22 cellular contexts compared by ENCODE assay signal in genomic region chr11:45017329-45017728, GRCh38.
A peak's percentile ranks its signal among the peaks of the same experiment; 100 is the strongest.
DNase-seq lines count a peak whose midpoint lies in the region; ATAC-seq and TF ChIP-seq lines count a peak whose summit lies in the region.
"Had no signal": no experiment of that assay in that cellular context is flagged by ENCODE, and none has a peak within 500 bp of the region (broad histone marks: within the 10 kb centered on the region; RNA-seq: fewer than 3 reads in every experiment).

No MANE protein-coding gene starts in this region.

- no peak overlapping the region for H4K8ac ChIP-seq in H9 (replicated peaks; ENCODE audit: insufficient read length, low read depth, low read length)

- POLR2A ChIA-PET in A673 (lab: Charles Lee; ENCODE audit: low non-redundant PET) = no interaction called here

- peaks cover 25% of the 10 kb centered on the region in 2 experiments for H3K9me3 Mint-ChIP-seq in H9

- no peak overlapping the region for H4K91ac ChIP-seq in H9 (ENCODE audit: insufficient read length, low read depth, low read length)

- H3K4me1 ChIP-seq in A673 (ENCODE audit: insufficient read depth, low read length, poor library complexity, severe bottlenecking) (no peaks in the 10 kb centered on the region), H9 (ENCODE audit: insufficient read depth, low read length) (peaks cover under 1% of the 10 kb centered on the region; the same call in 1 of the 2 replicates)

- H2AK5ac ChIP-seq in H9 (ENCODE audit: insufficient read length, low read length) = no peak overlapping the region

- no peak overlapping the region for H3K4me2 ChIP-seq in H9 (ENCODE audit: insufficient read depth, insufficient read length, low read length)
- H3K4me2 ChIP-seq: SK-N-SH had no signal

- no TSS peak for BruUV-seq in A673 (replicated peaks; lab: Mats Ljungman, UMichigan)

- H3K79me1 ChIP-seq in H9 (ENCODE audit: insufficient read depth, low read depth, low read length, poor library complexity, severe bottlenecking) = no peaks in the 10 kb centered on the region

- H3K9ac ChIP-seq in H9 (ENCODE audit: extremely low read depth, insufficient read length, low read length) = no peak overlapping the region
- H3K9ac ChIP-seq: SK-N-SH had no signal

- H3T11ph ChIP-seq in H9 (ENCODE audit: low read length) = no peak overlapping the region

- peaks cover 22 to 27% of the 10 kb centered on the region in 2 experiments for H3K4me1 Mint-ChIP-seq in H9

- H2BK20ac ChIP-seq in H9 (ENCODE audit: low read depth, low read length, poor library complexity, severe bottlenecking) = no peak overlapping the region

- no peak overlapping the region for H2BK12ac ChIP-seq in H9 (ENCODE audit: insufficient read length, low read depth, low read length)

- H3K23me2 ChIP-seq in H9 (ENCODE audit: insufficient read length, low read depth, low read length, poor library complexity, severe bottlenecking) = no peaks in the 10 kb centered on the region

- intact Hi-C loops in A673 (cut with micrococcal nuclease; ENCODE audit: unreplicated experiment) = no loop called here

- no peak overlapping the region for H3K27ac ChIP-seq in A673 (ENCODE audit: low read depth, low read length, poor library complexity, severe bottlenecking)
- no peak overlapping the region for H3K27ac ChIP-seq in H9 (ENCODE audit: insufficient read length, low read depth, low read length)
- H3K27ac ChIP-seq in WERI-Rb-1 = no peak overlapping the region
- H3K27ac ChIP-seq: heart left ventricle, upper lobe of left lung had no signal

- no peaks in the 10 kb centered on the region for H4K20me1 ChIP-seq in H9 (ENCODE audit: control insufficient read depth, insufficient read depth, insufficient read length)

- no peak overlapping the region for H3K56ac ChIP-seq in H9 (ENCODE audit: insufficient read length, low read depth, low read length)

- H3K9me3 ChIP-seq in A673 (ENCODE audit: low read depth, low read length, poor library complexity, severe bottlenecking) = peaks cover 4% of the 10 kb centered on the region
- H3K9me3 ChIP-seq in H9 (ENCODE audit: control insufficient read depth, low read depth, low read length) = no peaks in the 10 kb centered on the region
- peaks cover 7% of the 10 kb centered on the region for H3K9me3 ChIP-seq in WERI-Rb-1 (ENCODE audit: severe bottlenecking)
- H3K9me3 ChIP-seq: SK-N-SH had no signal

- H3K36me3 ChIP-seq in A673 (ENCODE audit: insufficient read depth, low read length, poor library complexity, severe bottlenecking) (no peaks in the 10 kb centered on the region), WERI-Rb-1 (no peaks in the 10 kb centered on the region)
- H3K36me3 ChIP-seq: heart left ventricle, upper lobe of left lung had no signal

- CTCF ChIA-PET in A673 (lab: Charles Lee) = no interaction called here

- no peak overlapping the region for H2BK120ac ChIP-seq in H9 (ENCODE audit: low read depth, low read length, poor library complexity, severe bottlenecking)

- H3K4ac ChIP-seq in H9 (ENCODE audit: low read depth, low read length) = no peak overlapping the region

- H3K14ac ChIP-seq in H9 (ENCODE audit: insufficient read depth, low read length) = no peak overlapping the region

- H3K23ac ChIP-seq in H9 (ENCODE audit: insufficient read length, low read depth, low read length) = no peak overlapping the region

- H3K18ac ChIP-seq in H9 (ENCODE audit: insufficient read length, low read depth, low read length) = no peak overlapping the region

- no peak overlapping the region for H4K5ac ChIP-seq in H9 (ENCODE audit: insufficient read length, low read depth, low read length)

- no peak overlapping the region for H2BK15ac ChIP-seq in H9 (ENCODE audit: low read depth, low read length)

- H3K4me3 Mint-ChIP-seq in H9 = no peak overlapping the region
- H3K4me3 Mint-ChIP-seq: activated naive CD4-positive, alpha-beta T cell treated with anti-CD3 and anti-CD28 coated beads, Interleukin-2, amount 10 ng/mL, durations not matched to agents 7 days and 5 days; CD8-positive, alpha-beta memory T cell; stimulated activated naive CD8-positive, alpha-beta T cell treated with anti-CD3 and anti-CD28 coated beads, Interleukin-15, Interleukin-2, amounts not matched to agents 100 ng/mL and 50 ng/mL, for 24 hours had no signal

- no CpG with 5 or more reads among the region's 6 CpGs for whole genome bisulfite sequencing in H9 (ENCODE audit: extremely low coverage, insufficient read length, low lambda C conversion rate)

- H2BK5ac ChIP-seq in H9 (ENCODE audit: insufficient read length, low read length) = no peak overlapping the region

- ATAC-seq in activated CD4-positive, CD25-positive, alpha-beta regulatory T cell treated with anti-CD3 and anti-CD28 coated beads, Interleukin-2, amount 50 U/mL, for 24 hours = no peak
- ATAC-seq: heart left ventricle, Panc1 had no signal

- no peaks in the 10 kb centered on the region for H3K79me2 ChIP-seq in H9 (ENCODE audit: insufficient read depth, low read length)

- H3K27me3 Mint-ChIP-seq in H9 (ENCODE audit: low read depth) = peaks cover 23% of the 10 kb centered on the region

- H3K4me3 ChIP-seq in A673 (ENCODE audit: low read depth, low read length, poor library complexity, severe bottlenecking) (no peak overlapping the region), WERI-Rb-1 (ENCODE audit: low read depth, low read length) (no peak overlapping the region)
- H3K4me3 ChIP-seq: heart left ventricle, upper lobe of left lung had no signal

- H3K27ac Mint-ChIP-seq in H9 = no peak overlapping the region
- H3K27ac Mint-ChIP-seq: activated naive CD4-positive, alpha-beta T cell treated with anti-CD3 and anti-CD28 coated beads, Interleukin-2, amount 10 ng/mL, durations not matched to agents 7 days and 5 days; CD8-positive, alpha-beta memory T cell; stimulated activated naive CD8-positive, alpha-beta T cell treated with anti-CD3 and anti-CD28 coated beads, Interleukin-15, Interleukin-2, amounts not matched to agents 100 ng/mL and 50 ng/mL, for 24 hours had no signal

- no peak overlapping the region for H2AFZ ChIP-seq in H9 (ENCODE audit: low read length)

- H3K27me3 ChIP-seq in A673 (replicated peaks; ENCODE audit: insufficient read depth, low read depth, low read length, poor library complexity) (no peaks in the 10 kb centered on the region), H9 (ENCODE audit: insufficient read depth, low read length) (no peaks in the 10 kb centered on the region), WERI-Rb-1 (ENCODE audit: insufficient read depth, low read depth, severe bottlenecking) (no peaks in the 10 kb centered on the region)
- H3K27me3 ChIP-seq: heart left ventricle, upper lobe of left lung had no signal

- no peak for DNase-seq in A673 (ENCODE audit: low spot score)
- DNase-seq in H9 = peak; percentile 63
- peak; percentile 47 for DNase-seq in WERI-Rb-1
- DNase-seq in iPS DF 19.7 (ENCODE audit: low read depth, low spot score) = peak; percentile 28
- no peak for DNase-seq in activated CD4-positive, alpha-beta T cell treated with anti-CD3 and anti-CD28 coated beads for 48 hours
- no peak for DNase-seq in C1 segment of cervical spinal cord (lab: John Stamatoyannopoulos, UW)
- DNase-seq in middle frontal gyrus (ENCODE audit: extremely low spot score, low spot score) = no peak
- DNase-seq: ACHN; activated naive CD4-positive, alpha-beta T cell treated with anti-CD3 and anti-CD28 coated beads, Interleukin-2, amount 10 ng/mL, durations not matched to agents 7 days and 5 days; activated T-cell treated with anti-CD3 and anti-CD28 coated beads for 4 hours; CD8-positive, alpha-beta memory T cell; DMS79 treated with DMSO at 0.1 percent for 48 hours; heart left ventricle; islet precursor cell; MV-4-11; NCI-H2081 treated with DMSO at 0.1 percent for 48 hours; SK-N-SH; stimulated activated CD4-positive, alpha-beta T cell treated with anti-CD3 and anti-CD28 coated beads, Interleukin-15, amount 100 ng/mL, for 24 hours; upper lobe of left lung had no signal

- H3K36me3 Mint-ChIP-seq in H9 (ENCODE audit: insufficient read depth in 1 of 3, low read depth in 3 of 3) = peaks cover 0 to 9% (median 8%) of the 10 kb centered on the region in 3 experiments; a peak in 3 of 7 replicates

- TF ChIP-seq CTCF in A673 (conservative IDR thresholded peaks at IDR 0.05; ENCODE audit: low read depth, low read length) (peak; percentile 54), H9 (conservative IDR thresholded peaks at IDR 0.05) (peak; percentile 76), WERI-Rb-1 (IDR thresholded peaks at IDR 0.05; ENCODE audit: low read depth, low read length) (peak; percentile 73)

Comparison
In these comparisons a context has a peak if more than half of its experiments do, and no peak if none do; other contexts are left out.
1. DNase-seq: peak in H9 (single experiment), WERI-Rb-1 (single experiment) and iPS DF 19.7 (single experiment); none in A673 (single experiment), activated CD4-positive, alpha-beta T cell treated with anti-CD3 and anti-CD28 coated beads for 48 hours (single experiment), C1 segment of cervical spinal cord (0 of 14) and middle frontal gyrus (single experiment).
2. Peak in every context shown above with its lines, with median percentiles within 50 percentile points of each other: CTCF ChIP-seq.